In the genomic region with DNA sequence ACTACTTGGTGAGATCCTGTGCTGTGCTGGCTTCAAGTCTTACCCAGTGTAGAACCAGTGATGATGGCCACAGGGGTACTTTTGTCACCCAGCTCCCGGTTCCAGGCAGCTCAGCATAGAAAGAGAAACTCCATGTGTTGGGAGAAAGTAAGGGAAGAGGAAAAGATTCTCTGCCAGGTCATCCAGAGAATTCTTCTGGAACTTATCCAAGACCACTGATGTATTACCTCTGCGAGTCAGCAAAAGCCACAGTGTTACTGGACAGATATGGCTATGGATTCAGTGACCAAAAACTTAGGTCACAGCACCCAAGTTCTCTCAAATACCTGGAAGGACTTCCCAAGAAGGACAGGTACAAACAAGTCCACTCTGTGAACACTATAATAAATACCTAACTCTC, we compare ENCODE assay signal across 21 cellular contexts.
"Had no signal": no experiment of that assay in that cellular context is flagged by ENCODE, and none has a peak within 500 bp of the region (broad histone marks: within the 10 kb centered on the region; RNA-seq: fewer than 3 reads in every experiment).

No MANE protein-coding gene starts in this region.

- H3K79me2 ChIP-seq: parathyroid adenoma had no signal

- H3K9ac ChIP-seq: parathyroid adenoma had no signal

- H3K36me3 ChIP-seq: colonic mucosa, heart right ventricle, prostate gland, right atrium auricular region, sigmoid colon, tibial nerve, upper lobe of right lung, vagina had no signal

- ATAC-seq: heart right ventricle; naive thymus-derived CD4-positive, alpha-beta T cell; stimulated activated naive CD8-positive, alpha-beta T cell treated with anti-CD3 and anti-CD28 coated beads, Interleukin-15, amount 100 ng/mL, for 72 hours; upper lobe of right lung had no signal

- H3K27ac ChIP-seq: colonic mucosa, heart right ventricle, parathyroid adenoma, prostate gland, right atrium auricular region, sigmoid colon, skin epidermis, testis, tibial nerve, upper lobe of right lung, vagina had no signal

- H3K4me1 ChIP-seq: colonic mucosa, heart right ventricle, parathyroid adenoma, prostate gland, right atrium auricular region, sigmoid colon, testis, tibial nerve, upper lobe of right lung, vagina had no signal

- H3K27me3 ChIP-seq: colonic mucosa, heart right ventricle, right atrium auricular region, sigmoid colon, testis, tibial nerve, upper lobe of right lung, vagina had no signal

- FAIRE-seq: frontal cortex had no signal

- H2AFZ ChIP-seq: parathyroid adenoma had no signal

- H3K9me3 ChIP-seq: colonic mucosa, prostate gland, right atrium auricular region, testis, upper lobe of right lung, vagina had no signal

- H3K4me3 ChIP-seq: colonic mucosa, heart right ventricle, prostate gland, right atrium auricular region, sigmoid colon, skin epidermis, testis, tibial nerve, upper lobe of right lung, vagina had no signal

- DNase-seq: colonic mucosa; dermis blood vessel endothelial cell; heart right ventricle; hypothalamus; islet precursor cell; naive thymus-derived CD4-positive, alpha-beta T cell; nephron progenitor cell; sigmoid colon; stimulated activated CD4-positive, alpha-beta T cell treated with anti-CD3 and anti-CD28 coated beads, Interleukin-2, amount 100 ng/mL, for 24 hours; stimulated activated CD4-positive, alpha-beta T cell treated with anti-CD3 and anti-CD28 coated beads, Interleukin-4, amount 100 ng/mL, for 4 hours; stimulated activated naive B cell treated with anti-CD40 and anti-IgM and Interleukin-4, amounts not matched to agents 10 μg/mL and 1 μg/mL and 100 μg/mL, for 72 hours; stimulated activated naive CD8-positive, alpha-beta T cell treated with anti-CD3 and anti-CD28 coated beads, Interleukin-15, amount 100 ng/mL, for 72 hours; testis; upper lobe of right lung had no signal
